Comparison of ENCODE assay signal across 16 cellular contexts in genomic region chr18:61546598-61546997, GRCh38.
DNase-seq lines count a peak whose midpoint lies in the region; FAIRE-seq and TF ChIP-seq lines count a peak whose summit lies in the region.
"Had no signal": no experiment of that assay in that cellular context is flagged by ENCODE, and none has a peak within 500 bp of the region (broad histone marks: within the 10 kb centered on the region; RNA-seq: fewer than 3 reads in every experiment).

No MANE protein-coding gene starts in this region.

- H3K4me3 Mint-ChIP-seq in H9: no peak overlapping the region
- H3K4me3 Mint-ChIP-seq: activated T-cell treated with anti-CD3 and anti-CD28 coated beads, Interleukin-2, amount 50 U/mL, for 72 hours; endodermal cell; GM23338 had no signal

- WGBS in H9 (ENCODE audit: extremely low coverage, insufficient read length, low lambda C conversion rate): no CpG with 5 or more reads among the region's 3 CpGs
- WGBS in sigmoid colon, 2 donors: 34 to 60% methylated on average over 3 of the region's 3 CpGs

- H3K27me3 Mint-ChIP-seq in H9 (ENCODE audit: low read depth): no peaks in the 10 kb centered on the region; the same call in 1 of the 2 replicates

- H4K8ac ChIP-seq in H9 (replicated peaks; ENCODE audit: insufficient read length, low read depth, low read length): no peak overlapping the region

- H3K4me3 ChIP-seq in choroid plexus epithelial cell (ENCODE audit: low read depth, low read length) (no peak overlapping the region), vagina (no peak overlapping the region), sigmoid colon (no peak overlapping the region)
- H3K4me3 ChIP-seq: body of pancreas, GM23338, psoas muscle had no signal

- H4K5ac ChIP-seq in H9 (ENCODE audit: insufficient read length, low read depth, low read length): no peak overlapping the region

- intact Hi-C loops in vagina (cut with DNase I) (no loop called here), sigmoid colon (cut with DNase I) (no loop called here)

- H3K14ac ChIP-seq in H9 (ENCODE audit: insufficient read depth, low read length): no peak overlapping the region

- H2BK12ac ChIP-seq in H9 (ENCODE audit: insufficient read length, low read depth, low read length): no peak overlapping the region

- no peak overlapping the region for H3K4me2 ChIP-seq in H9 (ENCODE audit: insufficient read depth, insufficient read length, low read length)
- H3K4me2 ChIP-seq: GM23338 had no signal

- H3K23ac ChIP-seq in H9 (ENCODE audit: insufficient read length, low read depth, low read length): no peak overlapping the region

- no peaks in the 10 kb centered on the region for H4K20me1 ChIP-seq in H9 (ENCODE audit: control insufficient read depth, insufficient read depth, insufficient read length)

- H3K27me3 ChIP-seq in vagina: no peaks in the 10 kb centered on the region
- H3K27me3 ChIP-seq in H9 (ENCODE audit: insufficient read depth, low read length): no peaks in the 10 kb centered on the region
- H3K27me3 ChIP-seq in sigmoid colon: no peaks in the 10 kb centered on the region
- H3K27me3 ChIP-seq: body of pancreas had no signal

- H3K18ac ChIP-seq in H9 (ENCODE audit: insufficient read length, low read depth, low read length): no peak overlapping the region

- H2AK5ac ChIP-seq in H9 (ENCODE audit: insufficient read length, low read length): no peak overlapping the region

- H4K91ac ChIP-seq in H9 (ENCODE audit: insufficient read length, low read depth, low read length): no peak overlapping the region

- no peak overlapping the region for H3K27ac Mint-ChIP-seq in H9
- H3K27ac Mint-ChIP-seq: activated T-cell treated with anti-CD3 and anti-CD28 coated beads, Interleukin-2, amount 50 U/mL, for 72 hours; endodermal cell; GM23338 had no signal

- no peaks in the 10 kb centered on the region for H3K79me2 ChIP-seq in H9 (ENCODE audit: insufficient read depth, low read length)

- TF ChIP-seq EP300 in sigmoid colon (IDR thresholded peaks at IDR 0.05): no peak

- peaks cover 22% of the 10 kb centered on the region for H3K4me1 ChIP-seq in vagina
- no peaks in the 10 kb centered on the region; the same call in 1 of the 2 replicates for H3K4me1 ChIP-seq in H9 (ENCODE audit: insufficient read depth, low read length)
- H3K4me1 ChIP-seq in sigmoid colon: peaks cover 0 to 4% (median 0%) of the 10 kb centered on the region in 4 donors
- H3K4me1 ChIP-seq: body of pancreas, psoas muscle had no signal

- H2BK15ac ChIP-seq in H9 (ENCODE audit: low read depth, low read length): no peak overlapping the region

- no peaks in the 10 kb centered on the region; a peak in 1 of 5 replicates for H3K9me3 Mint-ChIP-seq in H9
- H3K9me3 Mint-ChIP-seq: activated T-cell treated with anti-CD3 and anti-CD28 coated beads, Interleukin-2, amount 50 U/mL, for 72 hours; endodermal cell; GM23338 had no signal

- H3K4me1 Mint-ChIP-seq in H9: peaks cover 3% of the 10 kb centered on the region in 2 experiments; a peak in 3 of 4 replicates

- no peak overlapping the region for H3K27ac ChIP-seq in vagina
- H3K27ac ChIP-seq in H9 (ENCODE audit: insufficient read length, low read depth, low read length): no peak overlapping the region
- no peak overlapping the region for H3K27ac ChIP-seq in sigmoid colon
- H3K27ac ChIP-seq: body of pancreas, psoas muscle had no signal

- H3K79me1 ChIP-seq in H9 (ENCODE audit: insufficient read depth, low read depth, low read length, poor library complexity, severe bottlenecking): no peaks in the 10 kb centered on the region

- no peak overlapping the region for H2AFZ ChIP-seq in H9 (ENCODE audit: low read length)
- H2AFZ ChIP-seq: GM23338 had no signal

- no peak overlapping the region for H3T11ph ChIP-seq in H9 (ENCODE audit: low read length)

- no peak for TF ChIP-seq CTCF in D721Med (IDR thresholded peaks at IDR 0.05; ENCODE audit: insufficient read depth, missing control alignments)
- no peak for TF ChIP-seq CTCF in choroid plexus epithelial cell (conservative IDR thresholded peaks at IDR 0.05; ENCODE audit: low read depth, low read length)
- TF ChIP-seq CTCF in vagina (IDR thresholded peaks at IDR 0.05): no peak
- TF ChIP-seq CTCF in H9 (conservative IDR thresholded peaks at IDR 0.05): no peak
- no peak for TF ChIP-seq CTCF in sigmoid colon (IDR thresholded peaks at IDR 0.05)

- H3K9ac ChIP-seq in H9 (ENCODE audit: extremely low read depth, insufficient read length, low read length): no peak overlapping the region

- DNase-seq in D721Med (ENCODE audit: insufficient read length, low spot score) (no peak), MV-4-11 (lab: John Stamatoyannopoulos, UW) (peak; percentile 45), choroid plexus epithelial cell (ENCODE audit: low read depth) (peak; percentile 86), myocyte (ENCODE audit: low read depth) (peak; percentile 79), vagina (ENCODE audit: extremely low spot score in 2 of 2) (no peak), H9 (no peak), medulla oblongata (ENCODE audit: extremely low spot score) (no peak), sigmoid colon (no peak)
- DNase-seq: activated CD4-positive, alpha-beta T cell treated with anti-CD3 and anti-CD28 coated beads for 4 hours; activated T-cell treated with anti-CD3 and anti-CD28 coated beads, Interleukin-2, amount 50 U/mL, for 72 hours; body of pancreas; endodermal cell; midbrain; NCI-H1436; psoas muscle had no signal

- no peak overlapping the region for H3K4ac ChIP-seq in H9 (ENCODE audit: low read depth, low read length)

- H2BK120ac ChIP-seq in H9 (ENCODE audit: low read depth, low read length, poor library complexity, severe bottlenecking): no peak overlapping the region

- H3K23me2 ChIP-seq in H9 (ENCODE audit: insufficient read length, low read depth, low read length, poor library complexity, severe bottlenecking): no peaks in the 10 kb centered on the region

- H2BK20ac ChIP-seq in H9 (ENCODE audit: low read depth, low read length, poor library complexity, severe bottlenecking): no peak overlapping the region

- H3K9me3 ChIP-seq in vagina (no peaks in the 10 kb centered on the region), H9 (ENCODE audit: control insufficient read depth, low read depth, low read length) (no peaks in the 10 kb centered on the region), sigmoid colon (no peaks in the 10 kb centered on the region)
- H3K9me3 ChIP-seq: body of pancreas, psoas muscle had no signal

- H3K36me3 ChIP-seq in vagina (no peaks in the 10 kb centered on the region), sigmoid colon (no peaks in the 10 kb centered on the region)

- H3K56ac ChIP-seq in H9 (ENCODE audit: insufficient read length, low read depth, low read length): no peak overlapping the region

- no peak for TF ChIP-seq POLR2A in vagina (IDR thresholded peaks at IDR 0.05)
- no peak for TF ChIP-seq POLR2A in sigmoid colon (IDR thresholded peaks at IDR 0.05)

- H2BK5ac ChIP-seq in H9 (ENCODE audit: insufficient read length, low read length): no peak overlapping the region

- no peaks in the 10 kb centered on the region; a peak in 2 of 7 replicates for H3K36me3 Mint-ChIP-seq in H9 (ENCODE audit: insufficient read depth in 1 of 3, low read depth in 3 of 3)

- peak; percentile 53 for FAIRE-seq in D721Med (lab: Jason Lieb, UNC)

Comparison
In these comparisons a context has a peak if more than half of its experiments do, and no peak if none do; other contexts are left out.
1. DNase-seq: peak in MV-4-11 (single experiment), choroid plexus epithelial cell (single experiment) and myocyte (single experiment); none in D721Med (single experiment), vagina (0 of 2), H9 (single experiment), medulla oblongata (single experiment) and sigmoid colon (single experiment).